18 cellular contexts compared by ENCODE assay signal in the genomic region with DNA sequence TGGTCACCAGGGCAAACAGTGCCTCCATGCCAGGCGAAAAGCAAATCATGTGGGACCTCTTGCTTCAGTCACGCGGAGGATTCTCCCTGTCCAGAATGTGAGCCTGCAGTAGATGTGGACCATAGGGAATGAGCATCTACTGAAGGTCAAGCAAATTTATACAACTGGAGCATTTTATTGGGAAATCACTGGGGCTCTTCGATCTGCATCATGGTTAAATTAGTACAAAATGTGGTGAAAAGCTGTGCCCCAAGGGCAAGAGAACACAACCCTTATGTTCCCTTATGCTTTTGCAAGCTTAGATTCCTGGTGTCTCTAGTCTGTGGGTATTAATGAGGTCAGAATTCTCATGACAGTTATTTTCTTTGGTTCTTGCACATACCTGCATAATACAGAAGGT.
DNase-seq lines count a peak whose midpoint lies in the region; ATAC-seq and TF ChIP-seq lines count a peak whose summit lies in the region.
"Had no signal": no experiment of that assay in that cellular context is flagged by ENCODE, and none has a peak within 500 bp of the region (broad histone marks: within the 10 kb centered on the region; RNA-seq: fewer than 3 reads in every experiment).

No MANE protein-coding gene starts in this region.

- no peak overlapping the region for H3K14ac ChIP-seq in trophoblast cell (ENCODE audit: low read length)

- no peak overlapping the region for H3K27ac ChIP-seq in trophoblast cell (ENCODE audit: low read depth, low read length)
- H3K27ac ChIP-seq in smooth muscle cell (ENCODE audit: low read depth), result no peak overlapping the region
- H3K27ac ChIP-seq: BLaER1 treated with 17β-estradiol and CSF1 and Interleukin-3, amounts not matched to agents 10 nM and 100 nM had no signal

- H3F3A ChIP-seq in smooth muscle cell (ENCODE audit: low read depth), result peaks cover 8% of the 10 kb centered on the region

- H3K4me3 ChIP-seq in fibroblast of villous mesenchyme (ENCODE audit: low read depth, low read length) (no peak overlapping the region), trophoblast cell (ENCODE audit: low read depth, low read length) (no peak overlapping the region), smooth muscle cell (no peak overlapping the region)
- H3K4me3 ChIP-seq: BLaER1 treated with 17β-estradiol and CSF1 and Interleukin-3, amounts not matched to agents 10 nM and 100 nM; GM12878; GM23338 had no signal

- no peak overlapping the region for H2AK5ac ChIP-seq in trophoblast cell (ENCODE audit: low read length)

- ATAC-seq in GM19455 (IDR thresholded peaks at IDR 0.05; ENCODE audit: unreplicated experiment) (no peak), HG02763 (IDR thresholded peaks at IDR 0.05; ENCODE audit: unreplicated experiment) (no peak)
- ATAC-seq: CD8-positive, alpha-beta T cell; GM12878; GM23338; HepG2 had no signal

- peaks cover 29% of the 10 kb centered on the region for H3K27me3 Mint-ChIP-seq in osteocyte (ENCODE audit: unreplicated experiment)

- H3K4me2 ChIP-seq in trophoblast cell (ENCODE audit: low read length) (no peak overlapping the region), smooth muscle cell (no peak overlapping the region)
- H3K4me2 ChIP-seq: BLaER1 treated with 17β-estradiol and CSF1 and Interleukin-3, amounts not matched to agents 10 nM and 100 nM; GM23338 had no signal

- no peak overlapping the region for H3K27ac Mint-ChIP-seq in osteocyte (ENCODE audit: unreplicated experiment)
- H3K27ac Mint-ChIP-seq: CD8-positive, alpha-beta T cell; GM23338 had no signal

- H3K27me3 ChIP-seq in trophoblast cell (ENCODE audit: insufficient read depth, low read length) (no peaks in the 10 kb centered on the region), smooth muscle cell (ENCODE audit: low read depth) (no peaks in the 10 kb centered on the region)
- H3K27me3 ChIP-seq: BLaER1 treated with 17β-estradiol and CSF1 and Interleukin-3, amounts not matched to agents 10 nM and 100 nM had no signal

- H4K91ac ChIP-seq in trophoblast cell (ENCODE audit: low read depth, low read length), result no peak overlapping the region

- H4K20me1 ChIP-seq in smooth muscle cell (ENCODE audit: low read depth), result no peaks in the 10 kb centered on the region
- H4K20me1 ChIP-seq: BLaER1 treated with 17β-estradiol and CSF1 and Interleukin-3, amounts not matched to agents 10 nM and 100 nM had no signal

- H4K8ac ChIP-seq in trophoblast cell (ENCODE audit: low read depth, low read length), result no peak overlapping the region

- no CpG with 5 or more reads among the region's 4 CpGs for WGBS in trophoblast cell (ENCODE audit: extremely low coverage, insufficient coverage, insufficient read length)
- 98% methylated on average over 4 of the region's 4 CpGs for WGBS in smooth muscle cell (ENCODE audit: low lambda C conversion rate)

- H3K9ac ChIP-seq in trophoblast cell (ENCODE audit: low read length) (no peak overlapping the region), smooth muscle cell (ENCODE audit: low read depth) (no peak overlapping the region)
- H3K9ac ChIP-seq: BLaER1 treated with 17β-estradiol and CSF1 and Interleukin-3, amounts not matched to agents 10 nM and 100 nM had no signal

- H3K9me3 Mint-ChIP-seq in osteocyte (ENCODE audit: unreplicated experiment), result peaks cover 5% of the 10 kb centered on the region

- H3K36me3 ChIP-seq in trophoblast cell (ENCODE audit: control insufficient read depth in 1 of 2, insufficient read depth in 2 of 2, low read length in 2 of 2) (no peaks in the 10 kb centered on the region), smooth muscle cell (ENCODE audit: low read depth) (no peaks in the 10 kb centered on the region)
- H3K36me3 ChIP-seq: BLaER1 treated with 17β-estradiol and CSF1 and Interleukin-3, amounts not matched to agents 10 nM and 100 nM had no signal

- no peak overlapping the region for H2BK12ac ChIP-seq in trophoblast cell (ENCODE audit: low read length)

- H3K9me3 ChIP-seq in trophoblast cell (ENCODE audit: insufficient read depth, low read depth, low read length) (no peaks in the 10 kb centered on the region), smooth muscle cell (replicated peaks; ENCODE audit: low read depth) (no peaks in the 10 kb centered on the region)

- no peaks in the 10 kb centered on the region for H3K36me3 Mint-ChIP-seq in osteocyte (ENCODE audit: unreplicated experiment)
- H3K36me3 Mint-ChIP-seq: CD8-positive, alpha-beta T cell had no signal

- peaks cover 2% of the 10 kb centered on the region for H3K4me1 Mint-ChIP-seq in osteocyte (ENCODE audit: unreplicated experiment)
- H3K4me1 Mint-ChIP-seq: GM23338 had no signal

- DNase-seq in EH (ENCODE audit: low read depth) (peak; percentile 29), epidermal melanocyte (ENCODE audit: insufficient read length, low spot score) (peak; percentile 30), fibroblast of villous mesenchyme (ENCODE audit: low read depth) (peak; percentile 23), trophoblast cell (peak; percentile 72 to 78), smooth muscle cell (lab: John Stamatoyannopoulos, UW; ENCODE audit: unreplicated experiment) (no peak), osteocyte (ENCODE audit: extremely low spot score, unreplicated experiment) (no peak)
- DNase-seq: 8988T; Calu3; CD8-positive, alpha-beta T cell; DMS79 treated with DMSO at 0.1 percent for 48 hours; EL; HCEC 1CT had no signal

- H3K79me2 ChIP-seq in trophoblast cell (ENCODE audit: control insufficient read depth, insufficient read depth, low read length, poor library complexity), result no peaks in the 10 kb centered on the region
- no peaks in the 10 kb centered on the region for H3K79me2 ChIP-seq in smooth muscle cell (ENCODE audit: low read depth)

- H3K79me1 ChIP-seq in trophoblast cell (ENCODE audit: low read length), result no peaks in the 10 kb centered on the region

- H2BK120ac ChIP-seq in trophoblast cell (ENCODE audit: insufficient read depth, low read length, poor library complexity), result no peak overlapping the region

- no peaks in the 10 kb centered on the region for H3K4me1 ChIP-seq in trophoblast cell (ENCODE audit: control insufficient read depth in 1 of 2, insufficient read depth in 2 of 2, low read length in 2 of 2)
- H3K4me1 ChIP-seq in smooth muscle cell (ENCODE audit: low read depth), result peaks cover 8% of the 10 kb centered on the region
- H3K4me1 ChIP-seq: BLaER1 treated with 17β-estradiol and CSF1 and Interleukin-3, amounts not matched to agents 10 nM and 100 nM had no signal

- H3K4ac ChIP-seq in trophoblast cell (ENCODE audit: low read depth, low read length), result no peak overlapping the region

- TF ChIP-seq CTCF in fibroblast of villous mesenchyme (IDR thresholded peaks at IDR 0.05; ENCODE audit: insufficient read depth, low read depth, low read length), result no peak
- no peak for TF ChIP-seq CTCF in smooth muscle cell (IDR thresholded peaks at IDR 0.05; ENCODE audit: borderline replicate concordance, insufficient read depth, poor library complexity, severe bottlenecking)
- no peak for TF ChIP-seq CTCF in osteocyte (IDR thresholded peaks at IDR 0.05)

- H2BK5ac ChIP-seq in trophoblast cell (ENCODE audit: low read depth, low read length, poor library complexity), result no peak overlapping the region

- H3K18ac ChIP-seq in trophoblast cell (ENCODE audit: low read length), result no peak overlapping the region

- H2AFZ ChIP-seq in trophoblast cell (ENCODE audit: insufficient read depth, low read length, poor library complexity), result no peak overlapping the region
- no peak overlapping the region for H2AFZ ChIP-seq in smooth muscle cell (ENCODE audit: low read depth)

- H3K23ac ChIP-seq in trophoblast cell (ENCODE audit: low read length), result no peak overlapping the region

- H4K12ac ChIP-seq in trophoblast cell (ENCODE audit: low read depth, low read length), result no peak overlapping the region

- no peak overlapping the region for H3K4me3 Mint-ChIP-seq in osteocyte (ENCODE audit: unreplicated experiment)
- H3K4me3 Mint-ChIP-seq: CD8-positive, alpha-beta T cell; GM23338 had no signal

Comparison
In these comparisons a context has a peak if more than half of its experiments do, and no peak if none do; other contexts are left out.
1. DNase-seq: peak in EH (single experiment), epidermal melanocyte (single experiment), fibroblast of villous mesenchyme (single experiment) and trophoblast cell (2 of 2); none in smooth muscle cell (single experiment) and osteocyte (single experiment).